15 cellular contexts compared by ENCODE assay signal in the genomic region with DNA sequence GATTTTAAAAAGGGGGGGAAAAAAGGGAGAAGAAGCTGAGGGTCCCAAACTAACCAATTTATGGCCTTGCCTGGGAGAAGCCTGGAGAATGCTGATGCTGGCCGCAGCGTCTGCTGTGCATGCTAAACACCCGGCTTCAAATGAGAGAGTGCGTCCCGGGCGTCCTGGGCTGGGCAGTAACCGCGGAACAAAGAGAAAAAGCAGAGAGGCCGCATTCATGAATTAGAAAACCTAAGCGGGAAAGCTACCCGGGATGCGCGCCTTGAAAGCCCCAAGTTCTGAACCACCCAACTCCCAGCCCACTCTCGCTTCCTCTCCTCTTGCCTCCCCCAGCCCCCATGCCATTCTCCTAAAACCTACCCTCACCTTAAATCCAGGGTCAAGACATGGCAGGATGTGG. TPM values are rescaled to one million over a fixed set of nuclear protein-coding genes. Genes with fewer than 3 reads are reported as not detected.
DNase-seq lines count a peak whose midpoint lies in the region; FAIRE-seq and TF ChIP-seq lines count a peak whose summit lies in the region.
"Had no signal": no experiment of that assay in that cellular context is flagged by ENCODE, and none has a peak within 500 bp of the region (broad histone marks: within the 10 kb centered on the region; RNA-seq: fewer than 3 reads in every experiment).

No MANE protein-coding gene starts in this region.

- no peak for FAIRE-seq in small intestine (lab: Jason Lieb, UNC)

- H3K27me3 ChIP-seq in H7 (ENCODE audit: control insufficient read depth, insufficient read depth, low read length): peaks cover 64% of the 10 kb centered on the region
- peaks cover 65% of the 10 kb centered on the region for H3K27me3 ChIP-seq in iPS-15b (ENCODE audit: control insufficient read depth, insufficient read depth, low read length)
- peaks cover 5% of the 10 kb centered on the region for H3K27me3 ChIP-seq in rectal smooth muscle tissue (ENCODE audit: control insufficient read depth, insufficient read depth, low read length)
- H3K27me3 ChIP-seq in small intestine (ENCODE audit: control insufficient read depth in 2 of 2, insufficient read depth in 2 of 2, low read length in 2 of 2): peaks cover 4 to 22% of the 10 kb centered on the region in 2 donors
- peaks cover 18% of the 10 kb centered on the region for H3K27me3 ChIP-seq in colonic mucosa

- no peak overlapping the region for H3K9ac ChIP-seq in iPS-15b (ENCODE audit: low read depth, low read length)
- H3K9ac ChIP-seq in rectal smooth muscle tissue (ENCODE audit: low read length): no peak overlapping the region
- H3K9ac ChIP-seq in colonic mucosa (ENCODE audit: low read depth in 2 of 2, low read length in 2 of 2): no peak overlapping the region

- WGBS in small intestine, 3 donors: 82 to 95% (median 90%) methylated on average over 14 of the region's 14 CpGs

- H3K9me3 ChIP-seq in iPS-15b (ENCODE audit: control insufficient read depth, insufficient read depth, low read length) (no peaks in the 10 kb centered on the region), small intestine (ENCODE audit: control insufficient read depth, low read depth) (no peaks in the 10 kb centered on the region), colonic mucosa (no peaks in the 10 kb centered on the region)
- H3K9me3 ChIP-seq: BE2C had no signal

- H3K4me1 ChIP-seq in iPS-15b (ENCODE audit: control insufficient read depth, insufficient read depth, low read length) (peaks cover 46% of the 10 kb centered on the region), rectal smooth muscle tissue (ENCODE audit: control insufficient read depth, insufficient read depth, low read length) (no peaks in the 10 kb centered on the region), small intestine (ENCODE audit: control insufficient read depth in 2 of 2, insufficient read depth in 1 of 2, low read depth in 1 of 2, low read length in 1 of 2) (no peaks in the 10 kb centered on the region), colonic mucosa (peaks cover 2% of the 10 kb centered on the region)
- H3K4me1 ChIP-seq: BE2C had no signal

- DNase-seq in H7: no peak
- no peak for DNase-seq in cardiac fibroblast (ENCODE audit: low read depth in 2 of 2)
- DNase-seq in small intestine: no peak
- no peak for DNase-seq in GM19240 (ENCODE audit: insufficient read length, low spot score)
- DNase-seq in NCI-H146 (lab: John Stamatoyannopoulos, UW): no peak
- DNase-seq in colonic mucosa: no peak
- DNase-seq: activated CD4-positive, alpha-beta T cell treated with anti-CD3 and anti-CD28 coated beads, Interleukin-2, amount 50 U/mL, for 48 hours; BE2C; DND-41; Kasumi-1; natural killer cell; NCI-H2081; T-helper 1 cell had no signal

- no peaks in the 10 kb centered on the region for H3K36me3 ChIP-seq in H7 (replicated peaks; ENCODE audit: control insufficient read depth, insufficient read depth, low read length)
- no peaks in the 10 kb centered on the region for H3K36me3 ChIP-seq in iPS-15b (ENCODE audit: control insufficient read depth, insufficient read depth, low read length)
- no peaks in the 10 kb centered on the region for H3K36me3 ChIP-seq in rectal smooth muscle tissue (ENCODE audit: control insufficient read depth, insufficient read depth, low read length)
- H3K36me3 ChIP-seq in small intestine (ENCODE audit: control insufficient read depth in 2 of 2, insufficient read depth in 2 of 2, low read length in 2 of 2): no peaks in the 10 kb centered on the region
- no peaks in the 10 kb centered on the region for H3K36me3 ChIP-seq in colonic mucosa
- H3K36me3 ChIP-seq: BE2C had no signal

- H3K27ac ChIP-seq in rectal smooth muscle tissue (ENCODE audit: low read depth, low read length): peak overlapping the region; percentile 51
- no peak overlapping the region for H3K27ac ChIP-seq in small intestine (ENCODE audit: low read depth in 1 of 2, low read length in 1 of 2)
- no peak overlapping the region for H3K27ac ChIP-seq in colonic mucosa

- H3K4me3 ChIP-seq in H7 (ENCODE audit: insufficient read depth, low read depth, low read length) (peak overlapping the region; percentile 22), cardiac fibroblast (replicated peaks in 1 of 2; ENCODE audit: low read depth in 2 of 2, low read length in 2 of 2) (peak overlapping the region; percentile 32 to 85), iPS-15b (ENCODE audit: low read depth, low read length) (peak overlapping the region; percentile 40), rectal smooth muscle tissue (ENCODE audit: low read length) (no peak overlapping the region), small intestine (ENCODE audit: low read depth in 1 of 2, low read length in 2 of 2) (no peak overlapping the region), colonic mucosa (no peak overlapping the region)

- TF ChIP-seq CTCF in cardiac fibroblast (IDR thresholded peaks at IDR 0.05; ENCODE audit: low read depth, low read length): no peak
- TF ChIP-seq CTCF in colonic mucosa (IDR thresholded peaks at IDR 0.05): no peak

- intact Hi-C loops in colonic mucosa (cut with DNase I): no loop called here

RNA-seq across cellular contexts. Expression of gene MN1, which starts 6.5 kb away (rescaled TPM):
- 22.1 and 26.4 TPM in 2 replicates for total RNA-seq in H7 (2014; rRNA removed; shearing (Covaris generic))
- 1 to 10 TPM in 1 of 3 donors, under 1 TPM in 1, not detected in 1; 0.81 to 2.1 TPM for polyA plus RNA-seq in small intestine
- total RNA-seq in colonic mucosa: 1 to 10 TPM in 1 of 2 donors, under 1 TPM in 1; 0.67 to 1.5 TPM

Comparison
In these comparisons a context has a peak if more than half of its experiments do, and no peak if none do; other contexts are left out.
1. H3K4me3 ChIP-seq: peak in H7 (single experiment), cardiac fibroblast (2 of 2) and iPS-15b (single experiment); none in rectal smooth muscle tissue (single experiment), small intestine (0 of 2) and colonic mucosa (single experiment).